Comparison of ENCODE assay signal across 10 cellular contexts in the genomic region with DNA sequence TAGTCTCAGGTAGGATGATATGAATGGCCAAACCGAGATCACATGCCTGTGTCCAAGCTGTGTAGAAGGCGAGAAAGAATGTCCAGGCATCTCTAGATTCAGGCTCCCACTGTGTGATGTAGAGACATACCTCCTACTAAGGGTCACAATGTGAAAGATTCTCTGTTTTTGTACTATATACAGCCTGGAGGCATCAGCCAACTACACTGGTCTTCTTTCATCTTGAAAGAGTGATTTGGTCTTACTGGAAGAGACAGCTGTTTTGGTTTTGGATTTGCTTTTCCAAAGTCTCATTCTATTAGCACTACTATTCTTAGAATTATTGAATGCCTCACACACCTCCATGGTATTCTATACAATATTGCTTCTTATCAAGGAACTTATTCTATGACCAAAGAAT.
"Had no signal": no experiment of that assay in that cellular context is flagged by ENCODE, and none has a peak within 500 bp of the region (broad histone marks: within the 10 kb centered on the region; RNA-seq: fewer than 3 reads in every experiment).

No MANE protein-coding gene starts in this region.

- H3K9me3 ChIP-seq: HAP-1 had no signal

- H3K36me3 ChIP-seq: HAP-1 had no signal

- H3K9me3 Mint-ChIP-seq: GM23338, HFFc6 had no signal

- H3K4me1 Mint-ChIP-seq: GM23338, H9 had no signal

- H3K4me3 ChIP-seq: GM23248, GM23338, HAP-1 had no signal

- H3K4me1 ChIP-seq: HAP-1 had no signal

- H3K27ac Mint-ChIP-seq: GM23338, HFFc6 had no signal

- H3K27ac ChIP-seq: GM23248 had no signal

- H3K4me3 Mint-ChIP-seq: GM23338, H9, HFFc6 had no signal

- FAIRE-seq: H1 had no signal

- DNase-seq: GM23248, GOT3, H7, H9, HCEC 1CT, HFFc6 had no signal

- ATAC-seq: GM23338, HCT116 had no signal
